8 cellular contexts compared by ENCODE assay signal in genomic region chr1:240946926-240947325, GRCh38.
DNase-seq lines count a peak whose midpoint lies in the region; ATAC-seq, FAIRE-seq and TF ChIP-seq lines count a peak whose summit lies in the region.

No MANE protein-coding gene starts in this region.

- peaks cover 0 to 3% (median 0%) of the 10 kb centered on the region in 4 donors for H3K4me1 Mint-ChIP-seq in naive thymus-derived CD8-positive, alpha-beta T cell

- H3K27me3 Mint-ChIP-seq in naive thymus-derived CD8-positive, alpha-beta T cell = peaks cover 0 to 9% (median 2%) of the 10 kb centered on the region in 5 donors

- H3K27ac Mint-ChIP-seq in naive thymus-derived CD8-positive, alpha-beta T cell = no peak overlapping the region

- ATAC-seq in HG03342 (IDR thresholded peaks at IDR 0.05; ENCODE audit: unreplicated experiment) (peak; percentile 79), SK-N-SH treated with all-trans-retinoic acid at 6 μM for 48 hours (peak; percentile 99), GM19452 (IDR thresholded peaks at IDR 0.05; ENCODE audit: unreplicated experiment) (no peak)
- no peak for ATAC-seq in naive thymus-derived CD8-positive, alpha-beta T cell

- FAIRE-seq in GM12892 (lab: Jason Lieb, UNC) = no peak

- H3K4me3 Mint-ChIP-seq in naive thymus-derived CD8-positive, alpha-beta T cell = no peak overlapping the region

- peak; percentile 55 for DNase-seq in AG08396 (ENCODE audit: low spot score)
- peak; percentile 7 for DNase-seq in GM12892 (ENCODE audit: insufficient read length)
- DNase-seq in iPS-NIHi7 (ENCODE audit: extremely low spot score) = peak; percentile 41
- no peak for DNase-seq in stimulated activated naive CD4-positive, alpha-beta T cell (lab: John Stamatoyannopoulos, UW)
- DNase-seq in naive thymus-derived CD8-positive, alpha-beta T cell = no peak

- POLR2A ChIA-PET in naive thymus-derived CD8-positive, alpha-beta T cell (lab: Charles Lee) = interaction anchor here (0.6 kb wide), 1 partner anchor 17 kb away, joined by 4 read pairs; no protein-coding TSS in a partner anchor

- no peaks in the 10 kb centered on the region for H3K36me3 Mint-ChIP-seq in naive thymus-derived CD8-positive, alpha-beta T cell

- TF ChIP-seq POLR2A in GM12892 (IDR thresholded peaks at IDR 0.05; ENCODE audit: low read depth, low read length) = no peak

- H3K9me3 Mint-ChIP-seq in naive thymus-derived CD8-positive, alpha-beta T cell = peaks cover 0 to 6% (median 2%) of the 10 kb centered on the region in 9 donors

TF ChIP-seq in SK-N-SH treated with all-trans-retinoic acid at 6 μM for 48 hours, 23 proteins besides CTCF, POLR2A, EP300 and RAD21:
- TF ChIP-seq, protein P1, sequence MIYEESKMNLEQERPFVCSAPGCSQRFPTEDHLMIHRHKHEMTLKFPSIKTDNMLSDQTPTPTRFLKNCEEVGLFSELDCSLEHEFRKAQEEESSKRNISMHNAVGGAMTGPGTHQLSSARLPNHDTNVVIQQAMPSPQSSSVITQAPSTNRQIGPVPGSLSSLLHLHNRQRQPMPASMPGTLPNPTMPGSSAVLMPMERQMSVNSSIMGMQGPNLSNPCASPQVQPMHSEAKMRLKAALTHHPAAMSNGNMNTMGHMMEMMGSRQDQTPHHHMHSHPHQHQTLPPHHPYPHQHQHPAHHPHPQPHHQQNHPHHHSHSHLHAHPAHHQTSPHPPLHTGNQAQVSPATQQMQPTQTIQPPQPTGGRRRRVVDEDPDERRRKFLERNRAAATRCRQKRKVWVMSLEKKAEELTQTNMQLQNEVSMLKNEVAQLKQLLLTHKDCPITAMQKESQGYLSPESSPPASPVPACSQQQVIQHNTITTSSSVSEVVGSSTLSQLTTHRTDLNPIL (CRISPR knock-in tag; IDR thresholded peaks at IDR 0.05; ENCODE audit: low read depth) = no peak
- TF ChIP-seq ZNF8 (CRISPR knock-in tag; IDR thresholded peaks at IDR 0.05) (no peak), TOX (CRISPR knock-in tag; IDR thresholded peaks at IDR 0.05; ENCODE audit: borderline replicate concordance) (no peak), CSRNP3 (CRISPR knock-in tag; IDR thresholded peaks at IDR 0.05) (no peak), ESRRG (CRISPR knock-in tag; IDR thresholded peaks at IDR 0.05) (no peak), POU6F1 (CRISPR knock-in tag; IDR thresholded peaks at IDR 0.05; ENCODE audit: borderline replicate concordance, low read depth) (no peak), ZNF565 (CRISPR knock-in tag; conservative IDR thresholded peaks at IDR 0.05; ENCODE audit: low read depth) (no peak), TCF4 (CRISPR knock-in tag; IDR thresholded peaks at IDR 0.05; ENCODE audit: borderline replicate concordance) (no peak), SNAI2 (CRISPR knock-in tag; IDR thresholded peaks at IDR 0.05) (no peak), ARNTL (CRISPR knock-in tag; IDR thresholded peaks at IDR 0.05; ENCODE audit: borderline replicate concordance, low read depth) (no peak), CSDC2 (CRISPR knock-in tag; IDR thresholded peaks at IDR 0.05) (no peak), GLIS3 (CRISPR knock-in tag; IDR thresholded peaks at IDR 0.05) (no peak), BACH2 (CRISPR knock-in tag; IDR thresholded peaks at IDR 0.05; ENCODE audit: borderline replicate concordance) (no peak), ZFP30 (CRISPR knock-in tag; IDR thresholded peaks at IDR 0.05) (no peak), OSR1 (CRISPR knock-in tag; IDR thresholded peaks at IDR 0.05) (no peak)
- TF ChIP-seq, protein P2, sequence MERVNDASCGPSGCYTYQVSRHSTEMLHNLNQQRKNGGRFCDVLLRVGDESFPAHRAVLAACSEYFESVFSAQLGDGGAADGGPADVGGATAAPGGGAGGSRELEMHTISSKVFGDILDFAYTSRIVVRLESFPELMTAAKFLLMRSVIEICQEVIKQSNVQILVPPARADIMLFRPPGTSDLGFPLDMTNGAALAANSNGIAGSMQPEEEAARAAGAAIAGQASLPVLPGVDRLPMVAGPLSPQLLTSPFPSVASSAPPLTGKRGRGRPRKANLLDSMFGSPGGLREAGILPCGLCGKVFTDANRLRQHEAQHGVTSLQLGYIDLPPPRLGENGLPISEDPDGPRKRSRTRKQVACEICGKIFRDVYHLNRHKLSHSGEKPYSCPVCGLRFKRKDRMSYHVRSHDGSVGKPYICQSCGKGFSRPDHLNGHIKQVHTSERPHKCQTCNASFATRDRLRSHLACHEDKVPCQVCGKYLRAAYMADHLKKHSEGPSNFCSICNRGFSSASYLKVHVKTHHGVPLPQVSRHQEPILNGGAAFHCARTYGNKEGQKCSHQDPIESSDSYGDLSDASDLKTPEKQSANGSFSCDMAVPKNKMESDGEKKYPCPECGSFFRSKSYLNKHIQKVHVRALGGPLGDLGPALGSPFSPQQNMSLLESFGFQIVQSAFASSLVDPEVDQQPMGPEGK (CRISPR knock-in tag; IDR thresholded peaks at IDR 0.05; ENCODE audit: borderline replicate concordance) = no peak
- TF ChIP-seq, protein P3, sequence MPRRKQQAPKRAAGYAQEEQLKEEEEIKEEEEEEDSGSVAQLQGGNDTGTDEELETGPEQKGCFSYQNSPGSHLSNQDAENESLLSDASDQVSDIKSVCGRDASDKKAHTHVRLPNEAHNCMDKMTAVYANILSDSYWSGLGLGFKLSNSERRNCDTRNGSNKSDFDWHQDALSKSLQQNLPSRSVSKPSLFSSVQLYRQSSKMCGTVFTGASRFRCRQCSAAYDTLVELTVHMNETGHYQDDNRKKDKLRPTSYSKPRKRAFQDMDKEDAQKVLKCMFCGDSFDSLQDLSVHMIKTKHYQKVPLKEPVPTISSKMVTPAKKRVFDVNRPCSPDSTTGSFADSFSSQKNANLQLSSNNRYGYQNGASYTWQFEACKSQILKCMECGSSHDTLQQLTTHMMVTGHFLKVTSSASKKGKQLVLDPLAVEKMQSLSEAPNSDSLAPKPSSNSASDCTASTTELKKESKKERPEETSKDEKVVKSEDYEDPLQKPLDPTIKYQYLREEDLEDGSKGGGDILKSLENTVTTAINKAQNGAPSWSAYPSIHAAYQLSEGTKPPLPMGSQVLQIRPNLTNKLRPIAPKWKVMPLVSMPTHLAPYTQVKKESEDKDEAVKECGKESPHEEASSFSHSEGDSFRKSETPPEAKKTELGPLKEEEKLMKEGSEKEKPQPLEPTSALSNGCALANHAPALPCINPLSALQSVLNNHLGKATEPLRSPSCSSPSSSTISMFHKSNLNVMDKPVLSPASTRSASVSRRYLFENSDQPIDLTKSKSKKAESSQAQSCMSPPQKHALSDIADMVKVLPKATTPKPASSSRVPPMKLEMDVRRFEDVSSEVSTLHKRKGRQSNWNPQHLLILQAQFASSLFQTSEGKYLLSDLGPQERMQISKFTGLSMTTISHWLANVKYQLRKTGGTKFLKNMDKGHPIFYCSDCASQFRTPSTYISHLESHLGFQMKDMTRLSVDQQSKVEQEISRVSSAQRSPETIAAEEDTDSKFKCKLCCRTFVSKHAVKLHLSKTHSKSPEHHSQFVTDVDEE (CRISPR knock-in tag; IDR thresholded peaks at IDR 0.05) = no peak

Comparison
In these comparisons a context has a peak if more than half of its experiments do, and no peak if none do; other contexts are left out.
1. DNase-seq: peak in AG08396 (single experiment), GM12892 (single experiment) and iPS-NIHi7 (single experiment); none in stimulated activated naive CD4-positive, alpha-beta T cell (0 of 6) and naive thymus-derived CD8-positive, alpha-beta T cell (0 of 10).
2. ATAC-seq: peak in HG03342 (single experiment) and SK-N-SH treated with all-trans-retinoic acid at 6 μM for 48 hours (single experiment); none in GM19452 (single experiment) and naive thymus-derived CD8-positive, alpha-beta T cell (0 of 2).